ENCODE assay signal across 14 cellular contexts in the genomic region with DNA sequence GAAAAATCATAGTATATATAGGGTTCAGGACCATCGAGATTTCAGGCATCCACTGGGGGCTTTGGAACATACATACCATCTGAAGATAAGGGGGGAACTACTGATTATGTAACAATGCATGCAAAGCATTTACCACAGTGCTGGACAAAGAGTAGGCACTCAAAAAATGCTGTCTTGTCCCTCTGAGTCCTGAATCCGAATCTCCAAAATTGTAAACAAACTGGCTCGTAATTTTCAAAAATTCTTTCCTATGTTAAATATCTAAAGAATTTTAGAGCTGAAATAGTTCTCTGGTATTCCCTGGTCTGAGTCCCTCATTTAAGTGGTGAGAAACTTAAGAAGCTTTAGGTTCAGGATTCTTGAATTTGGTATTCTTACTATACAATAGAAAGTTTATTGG.
DNase-seq lines count a peak whose midpoint lies in the region; ATAC-seq, FAIRE-seq and TF ChIP-seq lines count a peak whose summit lies in the region.
"Had no signal": no experiment of that assay in that cellular context is flagged by ENCODE, and none has a peak within 500 bp of the region (broad histone marks: within the 10 kb centered on the region; RNA-seq: fewer than 3 reads in every experiment).

No MANE protein-coding gene starts in this region.

- no peaks in the 10 kb centered on the region for H3K9me3 Mint-ChIP-seq in naive thymus-derived CD4-positive, alpha-beta T cell
- H3K9me3 Mint-ChIP-seq in natural killer cell: no peaks in the 10 kb centered on the region
- H3K9me3 Mint-ChIP-seq: activated T-helper 1 cell treated with anti-CD3 and anti-CD28 coated beads, Interleukin-12 subunit alpha, Interleukin-12 subunit beta, Interleukin-2, Interleukin-4 antibody, amounts not matched to agents 30 ng/mL and 10 ng/mL and 1 ng/mL, durations not matched to agents 14 hours and 24 hours and 36 hours had no signal

- peak overlapping the region; percentile 86; the same call in 1 of the 2 replicates for H3K27ac ChIP-seq in ACC112 (ENCODE audit: low read depth, low read length)
- peak overlapping the region; percentile 75; the same call in 2 of the 3 replicates for H3K27ac ChIP-seq in K562 (ENCODE audit: extremely low read depth, low read depth, low read length)
- no peak overlapping the region for H3K27ac ChIP-seq in naive thymus-derived CD4-positive, alpha-beta T cell (ENCODE audit: low read depth, low read length)

- TF ChIP-seq CTCF in GM12865 (IDR thresholded peaks at IDR 0.05; ENCODE audit: insufficient read depth, low read depth, low read length, missing control alignments) (no peak), K562 (IDR thresholded peaks at IDR 0.05 in 2 of 3, conservative IDR thresholded peaks at IDR 0.05 in 1 of 3; ENCODE audit: insufficient read depth in 2 of 3, low read depth in 1 of 3, low read length in 3 of 3) (no peak), natural killer cell (IDR thresholded peaks at IDR 0.05) (no peak)

- no TSS peak for BruUV-seq in K562 (replicated peaks; lab: Mats Ljungman, UMichigan)

- no peaks in the 10 kb centered on the region for H3K9me1 ChIP-seq in K562 (ENCODE audit: control insufficient read depth, insufficient read depth, low read length)

- DNase-seq in GM12865 (ENCODE audit: low read depth) (no peak), K562 (ENCODE audit: extremely low read depth in 1 of 4, low spot score in 3 of 4) (no peak), natural killer cell (no peak), NCI-H2196 (lab: John Stamatoyannopoulos, UW; ENCODE audit: unreplicated experiment) (no peak), NCI-H128 (lab: John Stamatoyannopoulos, UW; ENCODE audit: unreplicated experiment) (no peak)
- DNase-seq in naive thymus-derived CD4-positive, alpha-beta T cell: no peak
- DNase-seq: activated CD4-positive, alpha-beta T cell treated with anti-CD3 and anti-CD28 coated beads for 48 hours; DMS79; NCI-H774; occipital lobe; spleen had no signal

- H4K20me1 ChIP-seq in K562 (replicated peaks; ENCODE audit: control insufficient read depth, insufficient read depth, low read length): peaks cover 3% of the 10 kb centered on the region; the same call in 1 of the 2 replicates

- no peak for TF ChIP-seq EP300 in K562 (IDR thresholded peaks at IDR 0.05; ENCODE audit: low read length)

- TF ChIP-seq RAD21 in K562 (CRISPR knock-in tag; conservative IDR thresholded peaks at IDR 0.05 in 1 of 2, IDR thresholded peaks at IDR 0.05 in 1 of 2): no peak

- 47% methylated on average over 3 of the region's 3 CpGs for WGBS in K562 (ENCODE audit: insufficient coverage, low coverage, missing lambda C conversion rate)

- intact Hi-C loops in K562 (cut with micrococcal nuclease) (loop anchor here (2.0 to 5.0 kb wide), 5 partner anchors 83 to 206 kb away; no protein-coding TSS in a partner anchor), natural killer cell (cut with micrococcal nuclease) (no loop called here)
- intact Hi-C loops in naive thymus-derived CD4-positive, alpha-beta T cell (cut with micrococcal nuclease): loop anchor here in 1 of 2 donors (2.0 to 5.0 kb wide), 4 partner anchors 52 to 218 kb away; no protein-coding TSS in a partner anchor

- H3K27ac Mint-ChIP-seq in naive thymus-derived CD4-positive, alpha-beta T cell: no peak overlapping the region
- H3K27ac Mint-ChIP-seq in natural killer cell: no peak overlapping the region

- peaks cover 11% of the 10 kb centered on the region for H3K4me1 ChIP-seq in ACC112 (ENCODE audit: control insufficient read depth, insufficient read depth, low read length, unreplicated experiment)
- H3K4me1 ChIP-seq in K562 (replicated peaks in 1 of 2; ENCODE audit: control insufficient read depth in 2 of 2, insufficient read depth in 2 of 2, low read length in 2 of 2): peaks cover 6 to 34% of the 10 kb centered on the region in 2 experiments
- H3K4me1 ChIP-seq in naive thymus-derived CD4-positive, alpha-beta T cell (ENCODE audit: control insufficient read depth in 2 of 2, insufficient read depth in 2 of 2, low read length in 2 of 2): peaks cover 4 to 7% of the 10 kb centered on the region in 2 donors

- H3K27me3 Mint-ChIP-seq in naive thymus-derived CD4-positive, alpha-beta T cell: no peaks in the 10 kb centered on the region
- H3K27me3 Mint-ChIP-seq in natural killer cell (ENCODE audit: low read depth in 2 of 2): no peaks in the 10 kb centered on the region

- H3K36me3 Mint-ChIP-seq in naive thymus-derived CD4-positive, alpha-beta T cell: peaks cover 0 to 18% (median 11%) of the 10 kb centered on the region in 5 donors
- H3K36me3 Mint-ChIP-seq in natural killer cell: no peaks in the 10 kb centered on the region

- peaks cover 42% of the 10 kb centered on the region for H3K79me2 ChIP-seq in ACC112 (ENCODE audit: control insufficient read depth, insufficient read depth, low read length, unreplicated experiment)
- peaks cover 77% of the 10 kb centered on the region for H3K79me2 ChIP-seq in K562 (ENCODE audit: control insufficient read depth, insufficient read depth, low read length)

- no peak for TF ChIP-seq POLR2A in K562 (conservative IDR thresholded peaks at IDR 0.05)

- H2AFZ ChIP-seq in ACC112 (ENCODE audit: low read length, unreplicated experiment) (no peak overlapping the region), K562 (ENCODE audit: low read depth, low read length) (no peak overlapping the region)

- H3K4me1 Mint-ChIP-seq in naive thymus-derived CD4-positive, alpha-beta T cell: peaks cover 31 to 71% (median 47%) of the 10 kb centered on the region in 7 donors
- H3K4me1 Mint-ChIP-seq in natural killer cell: peaks cover 24 to 45% of the 10 kb centered on the region in 2 donors

- in situ Hi-C loops in K562 (cut with MboI): no loop called here

- H3K9me3 ChIP-seq in K562 (replicated peaks; ENCODE audit: control insufficient read depth, insufficient read depth, low read depth, low read length): no peaks in the 10 kb centered on the region
- H3K9me3 ChIP-seq in naive thymus-derived CD4-positive, alpha-beta T cell (ENCODE audit: control insufficient read depth in 2 of 3, low read length in 3 of 3): no peaks in the 10 kb centered on the region
- H3K9me3 ChIP-seq: spleen had no signal

- peak overlapping the region in 1 of 2 experiments; percentile 70; a peak in 1 of 4 replicates for H3K9ac ChIP-seq in K562 (ENCODE audit: insufficient read depth in 1 of 2, low read depth in 2 of 2, low read length in 2 of 2)

- no peaks in the 10 kb centered on the region for H3K27me3 ChIP-seq in ACC112 (ENCODE audit: insufficient read depth, low read length)
- no peaks in the 10 kb centered on the region for H3K27me3 ChIP-seq in K562 (ENCODE audit: control insufficient read depth in 2 of 2, insufficient read depth in 2 of 2, low read length in 2 of 2)
- H3K27me3 ChIP-seq in naive thymus-derived CD4-positive, alpha-beta T cell (ENCODE audit: control insufficient read depth in 2 of 2, insufficient read depth in 2 of 2, low read length in 2 of 2): no peaks in the 10 kb centered on the region
- H3K27me3 ChIP-seq: spleen had no signal

- peak overlapping the region; percentile 45; the same call in 1 of the 2 replicates for H3K4me2 ChIP-seq in K562 (ENCODE audit: insufficient read depth, low read length)

- peak overlapping the region in 7 of 10 donors; percentile 81 to 88 (median 86) for H3K4me3 Mint-ChIP-seq in naive thymus-derived CD4-positive, alpha-beta T cell
- no peak overlapping the region for H3K4me3 Mint-ChIP-seq in natural killer cell

- CTCF ChIA-PET in K562 (lab: Yijun Ruan, JAX; ENCODE audit: low intra/inter-chr PET ratio): interaction anchor here (1.1 kb wide), 1 partner anchor 127 kb away, joined by 4 read pairs; no protein-coding TSS in a partner anchor
- CTCF ChIA-PET in naive thymus-derived CD4-positive, alpha-beta T cell (lab: Charles Lee): no interaction called here

- ATAC-seq in K562: no peak
- ATAC-seq in naive thymus-derived CD4-positive, alpha-beta T cell: no peak
- no peak for ATAC-seq in natural killer cell
- no peak for ATAC-seq in HG03139 (IDR thresholded peaks at IDR 0.05; ENCODE audit: unreplicated experiment)

- FAIRE-seq in K562 (lab: Jason Lieb, UNC): no peak

- H3K4me3 ChIP-seq in ACC112 (ENCODE audit: low read depth, low read length) (peak overlapping the region; percentile 99), GM12865 (ENCODE audit: low read depth, low read length) (peak overlapping the region; percentile 99), K562 (no peak overlapping the region)
- no peak overlapping the region for H3K4me3 ChIP-seq in naive thymus-derived CD4-positive, alpha-beta T cell (ENCODE audit: low read length)

- H3K36me3 ChIP-seq in ACC112 (ENCODE audit: insufficient read depth, low read length) (no peaks in the 10 kb centered on the region), K562 (ENCODE audit: control insufficient read depth, insufficient read depth, low read length) (peaks cover 6% of the 10 kb centered on the region)
- no peaks in the 10 kb centered on the region for H3K36me3 ChIP-seq in naive thymus-derived CD4-positive, alpha-beta T cell (ENCODE audit: control insufficient read depth in 2 of 3, insufficient read depth in 3 of 3, low read length in 3 of 3)
- H3K36me3 ChIP-seq: spleen had no signal

- POLR2A ChIA-PET in K562 (lab: Yijun Ruan, JAX): interaction anchor here (0.8 kb wide), 1 partner anchor 105 kb away, joined by 3 read pairs; no protein-coding TSS in a partner anchor
- POLR2A ChIA-PET in naive thymus-derived CD4-positive, alpha-beta T cell (lab: Charles Lee): no interaction called here

TF ChIP-seq in K562, 482 proteins besides CTCF, POLR2A, EP300 and RAD21 (continues in another document):
- TF ChIP-seq, protein P1, sequence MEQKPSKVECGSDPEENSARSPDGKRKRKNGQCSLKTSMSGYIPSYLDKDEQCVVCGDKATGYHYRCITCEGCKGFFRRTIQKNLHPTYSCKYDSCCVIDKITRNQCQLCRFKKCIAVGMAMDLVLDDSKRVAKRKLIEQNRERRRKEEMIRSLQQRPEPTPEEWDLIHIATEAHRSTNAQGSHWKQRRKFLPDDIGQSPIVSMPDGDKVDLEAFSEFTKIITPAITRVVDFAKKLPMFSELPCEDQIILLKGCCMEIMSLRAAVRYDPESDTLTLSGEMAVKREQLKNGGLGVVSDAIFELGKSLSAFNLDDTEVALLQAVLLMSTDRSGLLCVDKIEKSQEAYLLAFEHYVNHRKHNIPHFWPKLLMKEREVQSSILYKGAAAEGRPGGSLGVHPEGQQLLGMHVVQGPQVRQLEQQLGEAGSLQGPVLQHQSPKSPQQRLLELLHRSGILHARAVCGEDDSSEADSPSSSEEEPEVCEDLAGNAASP (IDR thresholded peaks at IDR 0.05): no peak

Comparison
In these comparisons a context has a peak if more than half of its experiments do, and no peak if none do; other contexts are left out.
1. H3K4me3 ChIP-seq: peak in ACC112 (single experiment) and GM12865 (single experiment); none in K562 (single experiment) and naive thymus-derived CD4-positive, alpha-beta T cell (single experiment).